ENCODE assay signal across 21 cellular contexts in the genomic region with DNA sequence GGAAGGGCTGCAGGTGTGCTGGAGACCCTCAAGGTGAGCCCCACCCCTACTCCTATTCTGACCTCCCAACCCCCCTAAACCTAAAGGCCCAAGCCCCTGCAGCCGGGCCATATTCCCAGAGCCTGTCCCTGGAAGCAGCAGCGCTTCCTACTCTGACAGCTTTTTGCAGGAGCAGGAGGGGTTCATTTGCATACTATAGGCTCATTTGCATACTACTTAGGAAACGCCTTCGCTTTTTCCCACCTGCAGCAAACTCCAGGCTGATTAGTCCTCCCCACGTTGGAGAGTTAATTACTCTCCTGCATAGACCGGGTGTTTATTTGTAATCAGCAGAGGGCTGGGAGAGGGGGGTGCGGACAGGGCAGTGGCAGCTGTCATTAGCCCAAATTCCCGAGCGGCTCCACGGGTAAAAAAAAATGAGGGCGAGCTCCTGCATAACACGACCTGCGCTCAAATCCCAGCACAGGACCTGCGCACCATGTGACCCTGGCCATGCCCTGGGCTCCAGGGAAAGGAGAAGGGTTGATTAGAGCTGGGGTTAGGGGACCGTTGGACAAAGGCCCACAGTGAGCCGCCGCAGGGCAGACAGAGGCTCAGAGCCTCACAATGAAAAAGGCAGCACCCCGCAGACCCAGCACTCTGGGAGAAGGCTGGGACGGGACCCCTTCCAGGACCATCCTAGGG. TPM values are rescaled to one million over a fixed set of nuclear protein-coding genes. Genes with fewer than 3 reads are reported as not detected.
DNase-seq lines count a peak whose midpoint lies in the region; ATAC-seq and TF ChIP-seq lines count a peak whose summit lies in the region.
"Had no signal": no experiment of that assay in that cellular context is flagged by ENCODE, and none has a peak within 500 bp of the region (broad histone marks: within the 10 kb centered on the region; RNA-seq: fewer than 3 reads in every experiment).

No MANE protein-coding gene starts in this region.

- H3K27me3 ChIP-seq in iPS-18a (ENCODE audit: control insufficient read depth, insufficient read depth, low read length) (no peaks in the 10 kb centered on the region), neuronal stem cell (ENCODE audit: control insufficient read depth in 3 of 3, insufficient read depth in 3 of 3, low read depth in 1 of 3, low read length in 3 of 3) (peaks cover 0 to 55% (median 0%) of the 10 kb centered on the region in 3 experiments)

- no peak overlapping the region for H4K8ac ChIP-seq in neuronal stem cell (ENCODE audit: low read depth, low read length)

- no peak overlapping the region for H2AFZ ChIP-seq in neuronal stem cell (ENCODE audit: low read length)

- no peak overlapping the region for H3K27ac Mint-ChIP-seq in natural killer cell treated with Interleukin-12 subunit alpha and Interleukin-12 subunit beta and Interleukin-15 and Interleukin-18, amount 100 ng/mL, for 72 hours
- no peak overlapping the region for H3K27ac Mint-ChIP-seq in natural killer cell
- no peak overlapping the region for H3K27ac Mint-ChIP-seq in stimulated activated memory B cell treated with anti-CD40 and anti-IgM and Interleukin-4, amounts not matched to agents 10 μg/mL and 1 μg/mL and 100 μg/mL, for 72 hours
- H3K27ac Mint-ChIP-seq: HFFc6 had no signal

- peaks cover 31 to 43% of the 10 kb centered on the region in 2 donors for H3K27me3 Mint-ChIP-seq in natural killer cell treated with Interleukin-12 subunit alpha and Interleukin-12 subunit beta and Interleukin-15 and Interleukin-18, amount 100 ng/mL, for 72 hours
- H3K27me3 Mint-ChIP-seq in natural killer cell (ENCODE audit: low read depth in 2 of 2) = peaks cover 27 to 39% of the 10 kb centered on the region in 2 donors
- peaks cover 75% of the 10 kb centered on the region for H3K27me3 Mint-ChIP-seq in stimulated activated memory B cell treated with anti-CD40 and anti-IgM and Interleukin-4, amounts not matched to agents 10 μg/mL and 1 μg/mL and 100 μg/mL, for 72 hours

- H4K91ac ChIP-seq in neuronal stem cell (ENCODE audit: low read depth, low read length, poor library complexity) = no peak overlapping the region

- H3K18ac ChIP-seq in neuronal stem cell (ENCODE audit: low read length) = no peak overlapping the region

- TF ChIP-seq CTCF in natural killer cell (IDR thresholded peaks at IDR 0.05) = no peak

- peak in 1 of 2 donors; percentile 18 for ATAC-seq in natural killer cell treated with Interleukin-12 subunit alpha and Interleukin-12 subunit beta and Interleukin-15 and Interleukin-18, amount 100 ng/mL, for 72 hours
- ATAC-seq in natural killer cell (no peak), GM21447 (IDR thresholded peaks at IDR 0.05; ENCODE audit: unreplicated experiment) (no peak)
- ATAC-seq in stimulated activated memory B cell treated with anti-CD40 and anti-IgM and Interleukin-4, amounts not matched to agents 10 μg/mL and 1 μg/mL and 100 μg/mL, for 72 hours = peak; percentile 12
- ATAC-seq: GM12878 had no signal

- H3K4me1 ChIP-seq in iPS-18a (ENCODE audit: control insufficient read depth, low read depth, low read length) (peaks cover 27% of the 10 kb centered on the region), neuronal stem cell (ENCODE audit: control insufficient read depth in 2 of 2, insufficient read depth in 1 of 2, low read depth in 1 of 2, low read length in 2 of 2) (peaks cover 2 to 8% of the 10 kb centered on the region in 2 donors)
- H3K4me1 ChIP-seq: A549, Caco-2, SJCRH30 had no signal

- intact Hi-C loops in natural killer cell (cut with micrococcal nuclease) = no loop called here

- H3K79me1 ChIP-seq in neuronal stem cell (ENCODE audit: low read depth, low read length) = no peaks in the 10 kb centered on the region

- no peaks in the 10 kb centered on the region for H3K9me3 Mint-ChIP-seq in natural killer cell treated with Interleukin-12 subunit alpha and Interleukin-12 subunit beta and Interleukin-15 and Interleukin-18, amount 100 ng/mL, for 72 hours
- H3K9me3 Mint-ChIP-seq in natural killer cell = no peaks in the 10 kb centered on the region
- H3K9me3 Mint-ChIP-seq in stimulated activated memory B cell treated with anti-CD40 and anti-IgM and Interleukin-4, amounts not matched to agents 10 μg/mL and 1 μg/mL and 100 μg/mL, for 72 hours = no peaks in the 10 kb centered on the region
- H3K9me3 Mint-ChIP-seq: HFFc6 had no signal

- WGBS in neuronal stem cell (ENCODE audit: extremely low coverage in 2 of 2, insufficient read length in 2 of 2, insufficient replicate concordance in 1 of 2), 2 donors = no CpG with 5 or more reads among the region's 19 CpGs

- no peak overlapping the region for H2BK15ac ChIP-seq in neuronal stem cell (ENCODE audit: low read length)

- no peak overlapping the region for H3K4ac ChIP-seq in neuronal stem cell (ENCODE audit: low read length)

- H2BK12ac ChIP-seq in neuronal stem cell (ENCODE audit: low read length) = no peak overlapping the region

- H2AK5ac ChIP-seq in neuronal stem cell (ENCODE audit: low read depth, low read length) = no peak overlapping the region

- H3K14ac ChIP-seq in neuronal stem cell (ENCODE audit: low read length) = no peak overlapping the region

- H2BK5ac ChIP-seq in neuronal stem cell (ENCODE audit: low read length) = no peak overlapping the region

- H2BK120ac ChIP-seq in neuronal stem cell (ENCODE audit: low read depth, low read length) = no peak overlapping the region

- DNase-seq in natural killer cell treated with Interleukin-12 subunit alpha and Interleukin-12 subunit beta and Interleukin-15 and Interleukin-18, amount 100 ng/mL, for 72 hours (ENCODE audit: low spot score) = peak; percentile 31
- DNase-seq in natural killer cell (no peak), NCI-H82 treated with DMSO at 0.1 percent for 48 hours (lab: John Stamatoyannopoulos, UW; ENCODE audit: unreplicated experiment) (peak; percentile 22), neuronal stem cell (ENCODE audit: low spot score) (no peak)
- DNase-seq in stimulated activated CD4-positive, alpha-beta T cell treated with anti-CD3 and anti-CD28 coated beads, Interleukin-4, amount 100 ng/mL, for 24 hours = no peak
- DNase-seq: GOT3, HFFc6, MM.1S, NCI-H1105 treated with DMSO at 0.1 percent for 48 hours, NCI-H1930, NCI-H2227 treated with DMSO at 0.1 percent for 48 hours had no signal

- H3K4me2 ChIP-seq in neuronal stem cell (ENCODE audit: insufficient read depth, low read length, poor library complexity, severe bottlenecking) = no peak overlapping the region
- H3K4me2 ChIP-seq: A549 had no signal

- no peaks in the 10 kb centered on the region for H3K36me3 Mint-ChIP-seq in natural killer cell treated with Interleukin-12 subunit alpha and Interleukin-12 subunit beta and Interleukin-15 and Interleukin-18, amount 100 ng/mL, for 72 hours
- H3K36me3 Mint-ChIP-seq in natural killer cell = no peaks in the 10 kb centered on the region
- no peaks in the 10 kb centered on the region for H3K36me3 Mint-ChIP-seq in stimulated activated memory B cell treated with anti-CD40 and anti-IgM and Interleukin-4, amounts not matched to agents 10 μg/mL and 1 μg/mL and 100 μg/mL, for 72 hours

- no peak overlapping the region for H3K27ac ChIP-seq in iPS-18a (ENCODE audit: low read length)
- no peak overlapping the region for H3K27ac ChIP-seq in neuronal stem cell (replicated peaks; ENCODE audit: low read length)
- H3K27ac ChIP-seq: A549, C4-2B, SJCRH30 had no signal

- H3K36me3 ChIP-seq in iPS-18a (ENCODE audit: control insufficient read depth, low read depth, low read length) = no peaks in the 10 kb centered on the region
- H3K36me3 ChIP-seq in neuronal stem cell (replicated peaks in 1 of 2; ENCODE audit: control insufficient read depth in 2 of 2, insufficient read depth in 2 of 2, low read length in 2 of 2) = no peaks in the 10 kb centered on the region
- H3K36me3 ChIP-seq: SJCRH30 had no signal

- no peak overlapping the region for H3K4me3 Mint-ChIP-seq in natural killer cell treated with Interleukin-12 subunit alpha and Interleukin-12 subunit beta and Interleukin-15 and Interleukin-18, amount 100 ng/mL, for 72 hours
- H3K4me3 Mint-ChIP-seq in natural killer cell = no peak overlapping the region
- no peak overlapping the region for H3K4me3 Mint-ChIP-seq in stimulated activated memory B cell treated with anti-CD40 and anti-IgM and Interleukin-4, amounts not matched to agents 10 μg/mL and 1 μg/mL and 100 μg/mL, for 72 hours
- H3K4me3 Mint-ChIP-seq: HFFc6 had no signal

- no peak overlapping the region for H3K23ac ChIP-seq in neuronal stem cell (ENCODE audit: low read depth, low read length, poor library complexity)

- H3K9me3 ChIP-seq in iPS-18a (ENCODE audit: control insufficient read depth, low read depth, low read length) = no peaks in the 10 kb centered on the region
- H3K9me3 ChIP-seq in neuronal stem cell (replicated peaks in 1 of 2; ENCODE audit: control insufficient read depth in 2 of 2, insufficient read depth in 1 of 2, low read depth in 1 of 2, low read length in 2 of 2) = no peaks in the 10 kb centered on the region
- H3K9me3 ChIP-seq: A549, Caco-2, SJCRH30 had no signal

- H3K9ac ChIP-seq in iPS-18a (ENCODE audit: low read length) = no peak overlapping the region
- H3K9ac ChIP-seq in neuronal stem cell (ENCODE audit: low read depth, low read length, poor library complexity) = no peak overlapping the region

- H3K4me1 Mint-ChIP-seq in natural killer cell treated with Interleukin-12 subunit alpha and Interleukin-12 subunit beta and Interleukin-15 and Interleukin-18, amount 100 ng/mL, for 72 hours (ENCODE audit: low read depth in 2 of 2) = no peaks in the 10 kb centered on the region
- H3K4me1 Mint-ChIP-seq in natural killer cell = no peaks in the 10 kb centered on the region
- no peaks in the 10 kb centered on the region for H3K4me1 Mint-ChIP-seq in stimulated activated memory B cell treated with anti-CD40 and anti-IgM and Interleukin-4, amounts not matched to agents 10 μg/mL and 1 μg/mL and 100 μg/mL, for 72 hours

- H3K4me3 ChIP-seq in iPS-18a (ENCODE audit: low read length) = peak overlapping the region; percentile 26
- H3K4me3 ChIP-seq in neuronal stem cell (ENCODE audit: low read length in 2 of 2) = no peak overlapping the region
- H3K4me3 ChIP-seq: A549, GM12878, SJCRH30 had no signal

RNA-seq across cellular contexts. Expression of gene C1QA, which starts 10.1 kb away (rescaled TPM):
- total RNA-seq in natural killer cell treated with Interleukin-12 subunit alpha and Interleukin-12 subunit beta and Interleukin-15 and Interleukin-18, amount 100 ng/mL, for 72 hours = not detected
- 1 to 10 TPM in 1 of 3 donors, under 1 TPM in 1, not detected in 1; 0.43 to 3.9 TPM for total RNA-seq in natural killer cell
- polyA plus RNA-seq in neuronal stem cell (2013, experiment 1 of 2) = not detected
- not detected for polyA plus RNA-seq in neuronal stem cell (2013, experiment 2 of 2)
- total RNA-seq: Caco-2, G401, HFFc6, OCI-LY7 had no signal
- polyA plus RNA-seq: A549, GM12878 had no signal

RNA-seq across cellular contexts. Expression of gene C1QC, which starts 17.1 kb away (rescaled TPM):
- total RNA-seq in natural killer cell treated with Interleukin-12 subunit alpha and Interleukin-12 subunit beta and Interleukin-15 and Interleukin-18, amount 100 ng/mL, for 72 hours = not detected
- under 1 TPM in 1 of 3 donors, not detected in 2; 0.33 TPM for total RNA-seq in natural killer cell
- not detected for polyA plus RNA-seq in neuronal stem cell (2013, experiment 1 of 2)
- not detected for polyA plus RNA-seq in neuronal stem cell (2013, experiment 2 of 2)
- total RNA-seq: Caco-2, G401, HFFc6, OCI-LY7, SJCRH30 had no signal
- polyA plus RNA-seq: A549, GM12878 had no signal

RNA-seq across cellular contexts. Expression of gene C1QB, which starts 26.7 kb away (rescaled TPM):
- total RNA-seq in natural killer cell treated with Interleukin-12 subunit alpha and Interleukin-12 subunit beta and Interleukin-15 and Interleukin-18, amount 100 ng/mL, for 72 hours = not detected
- total RNA-seq in natural killer cell = 1 to 10 TPM in 1 of 3 donors, under 1 TPM in 1, not detected in 1; 0.70 to 1.3 TPM
- polyA plus RNA-seq in neuronal stem cell (2013, experiment 1 of 2) = not detected
- polyA plus RNA-seq in neuronal stem cell (2013, experiment 2 of 2) = not detected
- total RNA-seq: Caco-2, G401, HFFc6, OCI-LY7, SJCRH30 had no signal
- polyA plus RNA-seq: A549, GM12878 had no signal

Comparison
In these comparisons a context has a peak if more than half of its experiments do, and no peak if none do; other contexts are left out.
1. DNase-seq: peak in natural killer cell treated with Interleukin-12 subunit alpha and Interleukin-12 subunit beta and Interleukin-15 and Interleukin-18, amount 100 ng/mL, for 72 hours (single experiment) and NCI-H82 treated with DMSO at 0.1 percent for 48 hours (single experiment); none in natural killer cell (single experiment), stimulated activated CD4-positive, alpha-beta T cell treated with anti-CD3 and anti-CD28 coated beads, Interleukin-4, amount 100 ng/mL, for 24 hours (single experiment) and neuronal stem cell (single experiment).